29 cellular contexts compared by ENCODE assay signal in the genomic region with DNA sequence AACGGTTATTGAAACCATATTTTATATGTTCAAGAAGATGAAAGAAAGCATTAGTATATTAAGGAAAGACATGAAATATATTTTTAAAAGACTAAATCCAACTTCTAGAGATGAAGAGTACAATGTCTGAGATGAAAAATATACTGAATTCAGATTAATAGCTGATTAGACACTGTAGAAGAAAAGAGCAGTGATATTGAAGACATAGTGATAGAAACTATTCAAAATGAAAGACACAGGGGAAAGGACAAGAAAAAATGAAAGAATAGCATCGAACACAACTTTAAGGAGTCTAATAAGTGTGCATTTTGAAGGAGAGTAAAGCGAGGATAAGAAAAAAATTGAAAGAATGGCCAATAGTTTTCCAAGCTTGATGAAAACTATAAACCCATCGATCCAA.
"Had no signal": no experiment of that assay in that cellular context is flagged by ENCODE, and none has a peak within 500 bp of the region (broad histone marks: within the 10 kb centered on the region; RNA-seq: fewer than 3 reads in every experiment).

No MANE protein-coding gene starts in this region.

- H3K36me3 ChIP-seq: adrenal gland had no signal

- ATAC-seq: activated naive CD4-positive, alpha-beta T cell treated with anti-CD3 and anti-CD28 coated beads, Interleukin-2, amount 50 U/mL, for 72 hours; activated T-cell treated with anti-CD3 and anti-CD28 coated beads, Interleukin-2, amount 50 U/mL, for 4 hours; Right ventricle myocardium inferior had no signal

- DNase-seq: activated B cell treated with CpG ODN at 0.5 μM for 24 hours; activated CD4-positive, alpha-beta memory T cell treated with anti-CD3 and anti-CD28 coated beads for 36 hours; activated CD4-positive, alpha-beta T cell treated with anti-CD3 and anti-CD28 coated beads for 4 hours; activated CD4-positive, alpha-beta T cell treated with anti-CD3 and anti-CD28 coated beads, Interleukin-2, amount 50 U/mL, for 1 hour; activated CD4-positive, CD25-positive, alpha-beta regulatory T cell treated with anti-CD3 and anti-CD28 coated beads, Interleukin-2, amount 50 U/mL, for 72 hours; activated CD8-positive, alpha-beta memory T cell treated with anti-CD3 and anti-CD28 coated beads, Interleukin-2, amount 50 U/mL, for 4 hours; activated gamma-delta T cell treated with Interleukin-2 at 50 U/mL for 16 hours; activated naive CD4-positive, alpha-beta T cell treated with anti-CD3 and anti-CD28 coated beads for 36 hours; activated T-cell treated with anti-CD3 and anti-CD28 coated beads for 4 hours; activated T-cell treated with anti-CD3 and anti-CD28 coated beads, Interleukin-2, amount 50 U/mL, for 4 hours; adrenal gland; caudate nucleus; cerebellar nuclear complex; Kasumi-1; NCI-H1105; NCI-H1417 treated with DMSO at 0.1 percent for 48 hours; NCI-H1694; NCI-H1930; NCI-H2081 treated with DMSO at 0.1 percent for 48 hours; NCI-H446 treated with DMSO at 0.1 percent for 48 hours; NCI-H69; NCI-H82; PC-9; SIG-M5 had no signal

- H3K4me3 ChIP-seq: adrenal gland, PC-9 had no signal

- H3K4me2 ChIP-seq: PC-9 had no signal

- H3K27me3 ChIP-seq: adrenal gland had no signal

- FAIRE-seq: bronchial epithelial cell, TTC549 had no signal

- H3K4me1 ChIP-seq: adrenal gland had no signal

- H2AFZ ChIP-seq: PC-9 had no signal

- H3K9me3 ChIP-seq: adrenal gland had no signal

- H3K27ac ChIP-seq: adrenal gland, PC-9, RWPE1 had no signal
